In the genomic region with DNA sequence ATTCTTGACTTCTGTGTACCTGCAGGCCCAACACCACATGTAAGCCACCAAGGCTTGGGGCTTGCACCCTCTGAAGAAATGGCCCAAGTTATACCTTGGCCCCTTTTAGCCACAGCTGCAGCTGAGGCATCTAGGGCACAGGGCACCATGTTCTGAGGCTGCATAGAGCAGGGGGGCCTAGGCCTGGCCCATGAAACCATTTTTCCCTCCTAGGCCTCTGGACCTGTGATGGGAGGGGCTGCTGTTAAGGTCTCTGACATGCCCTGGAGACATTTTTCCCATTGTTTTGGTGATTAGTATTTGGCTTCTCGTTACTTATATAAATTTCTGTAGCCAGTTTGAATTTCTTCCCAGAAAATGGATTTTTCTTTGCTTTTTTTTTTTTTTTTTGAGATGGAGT, we compare ENCODE assay signal across 35 cellular contexts.
"Had no signal": no experiment of that assay in that cellular context is flagged by ENCODE, and none has a peak within 500 bp of the region (broad histone marks: within the 10 kb centered on the region; RNA-seq: fewer than 3 reads in every experiment).

No MANE protein-coding gene starts in this region.

- H3K4me3 ChIP-seq: MG63 had no signal

- H3K36me3 ChIP-seq: MG63 had no signal

- H3K27me3 ChIP-seq: MG63 had no signal

- DNase-seq: Kasumi-1, MG63, MM.1S, MV-4-11, NCI-H1048, NCI-H1092, NCI-H1092 treated with DMSO at 0.1 percent for 48 hours, NCI-H1105, NCI-H1105 treated with DMSO at 0.1 percent for 48 hours, NCI-H1417, NCI-H1417 treated with DMSO at 0.1 percent for 48 hours, NCI-H1436, NCI-H1436 treated with DMSO at 0.1 percent for 48 hours, NCI-H146, NCI-H1694, NCI-H1694 treated with DMSO at 0.1 percent for 48 hours, NCI-H187, NCI-H187 treated with DMSO at 0.1 percent for 48 hours, NCI-H1930, NCI-H2029, NCI-H2029 treated with DMSO at 0.1 percent for 48 hours, NCI-H2081, NCI-H2081 treated with DMSO at 0.1 percent for 48 hours, NCI-H2107, NCI-H2171, NCI-H2171 treated with DMSO at 0.1 percent for 48 hours, NCI-H2227 treated with DMSO at 0.1 percent for 48 hours, NCI-H226, NCI-H345, NCI-H446, NCI-H446 treated with DMSO at 0.1 percent for 48 hours, NCI-H510A, NCI-H510A treated with DMSO at 0.1 percent for 48 hours, NCI-H524, NCI-H524 treated with DMSO at 0.1 percent for 48 hours had no signal
